In genomic region chr6:162952343-162952871, GRCh38 we compare ENCODE assay signal across 8 cellular contexts.
"Had no signal": no experiment of that assay in that cellular context is flagged by ENCODE, and none has a peak within 500 bp of the region (broad histone marks: within the 10 kb centered on the region; RNA-seq: fewer than 3 reads in every experiment).

No MANE protein-coding gene starts in this region.

- H3K4me3 Mint-ChIP-seq: IgD-negative memory B cell had no signal

- DNase-seq: IMR-90, KBM-7, KG1 had no signal

- H3K4me3 ChIP-seq: K562 had no signal

- H3K27me3 Mint-ChIP-seq: IgD-negative memory B cell had no signal

- H3K4me1 Mint-ChIP-seq: IgD-negative memory B cell had no signal

- H3K27ac ChIP-seq: HL-60 had no signal

- ATAC-seq: HepG2, K562 had no signal

- H3K27ac Mint-ChIP-seq: IgD-negative memory B cell had no signal

- FAIRE-seq: HepG2, HTR-8/SVneo, K562 had no signal

- H3K36me3 Mint-ChIP-seq: IgD-negative memory B cell had no signal
